ENCODE assay signal across 1 cellular context in genomic region chr1:21022279-21023040, GRCh38.
TF ChIP-seq lines count a peak whose summit lies in the region.

No MANE protein-coding gene starts in this region.

TF ChIP-seq in HepG2, 621 proteins besides CTCF, POLR2A, EP300 and RAD21 (continued from another document):
- TF ChIP-seq TRIM22 (IDR thresholded peaks at IDR 0.05) (no peak), ZFP36L1 (CRISPR knock-in tag; IDR thresholded peaks at IDR 0.05) (peak; percentile 33; the same call in 1 of the 2 replicates), MZF1 (CRISPR knock-in tag; IDR thresholded peaks at IDR 0.05; ENCODE audit: borderline replicate concordance) (no peak), FOXM1 (CRISPR knock-in tag; IDR thresholded peaks at IDR 0.05) (no peak), NR2F2 (IDR thresholded peaks at IDR 0.05; ENCODE audit: borderline replicate concordance, low read depth) (no peak), PHF21A (CRISPR knock-in tag; IDR thresholded peaks at IDR 0.05) (peak; percentile 43; the same call in 1 of the 2 replicates), KDM5A (IDR thresholded peaks at IDR 0.05; ENCODE audit: borderline replicate concordance, low read length) (no peak), PTBP1 (IDR thresholded peaks at IDR 0.05; ENCODE audit: low read depth, low read length, poor library complexity, severe bottlenecking) (no peak), FOXC1 (CRISPR knock-in tag; IDR thresholded peaks at IDR 0.05; ENCODE audit: borderline replicate concordance) (no peak), IKZF4 (CRISPR knock-in tag; IDR thresholded peaks at IDR 0.05; ENCODE audit: borderline replicate concordance, low read depth, not compliant biosample characterization) (no peak), CREB1 (IDR thresholded peaks at IDR 0.05) (peak; percentile 62; the same call in 1 of the 2 replicates), CREB1 (CRISPR knock-in tag; IDR thresholded peaks at IDR 0.05) (peak; percentile 87), JARID2 (CRISPR knock-in tag; IDR thresholded peaks at IDR 0.05; ENCODE audit: insufficient replicate concordance) (no peak), RXRB (CRISPR knock-in tag; IDR thresholded peaks at IDR 0.05; ENCODE audit: borderline replicate concordance) (peak; percentile 83), ZZZ3 (CRISPR knock-in tag; IDR thresholded peaks at IDR 0.05; ENCODE audit: borderline replicate concordance) (no peak), EZH2 (conservative IDR thresholded peaks at IDR 0.05; ENCODE audit: low read depth, low read length) (no peak), ZNF10 (CRISPR knock-in tag; IDR thresholded peaks at IDR 0.05; ENCODE audit: borderline replicate concordance, low read depth) (no peak), NFIC (IDR thresholded peaks at IDR 0.05; ENCODE audit: low read length) (peak; percentile 39; the same call in 1 of the 2 replicates), KLF6 (CRISPR knock-in tag; IDR thresholded peaks at IDR 0.05) (0 out of 2 replicates have a peak, but pooled peaks have one; percentile 40), RBAK (CRISPR knock-in tag; IDR thresholded peaks at IDR 0.05) (no peak), ZNF232 (CRISPR knock-in tag; IDR thresholded peaks at IDR 0.05; ENCODE audit: borderline replicate concordance) (peak; percentile 94; the same call in 1 of the 2 replicates), CHD2 (IDR thresholded peaks at IDR 0.05; ENCODE audit: low read depth, low read length) (no peak), POLR2AphosphoS5 (IDR thresholded peaks at IDR 0.05; ENCODE audit: low read depth, low read length) (peak; percentile 39; the same call in 1 of the 2 replicates), TBX3 (IDR thresholded peaks at IDR 0.05; ENCODE audit: borderline replicate concordance) (peak; percentile 51; the same call in 1 of the 2 replicates), ZNF205 (CRISPR knock-in tag; IDR thresholded peaks at IDR 0.05) (no peak), KLF13 (CRISPR knock-in tag; IDR thresholded peaks at IDR 0.05) (no peak), ARID2 (CRISPR knock-in tag; IDR thresholded peaks at IDR 0.05; ENCODE audit: borderline replicate concordance) (no peak), DMTF1 (CRISPR knock-in tag; IDR thresholded peaks at IDR 0.05) (no peak), BATF2 (CRISPR knock-in tag; IDR thresholded peaks at IDR 0.05) (no peak), ZNF326 (CRISPR knock-in tag; IDR thresholded peaks at IDR 0.05; ENCODE audit: borderline replicate concordance) (no peak), POLR2G (IDR thresholded peaks at IDR 0.05; ENCODE audit: low read depth, low read length) (no peak), TARDBP (CRISPR knock-in tag; IDR thresholded peaks at IDR 0.05) (no peak), FOXO4 (CRISPR knock-in tag; conservative IDR thresholded peaks at IDR 0.05) (no peak)
- TF ChIP-seq, protein P1, sequence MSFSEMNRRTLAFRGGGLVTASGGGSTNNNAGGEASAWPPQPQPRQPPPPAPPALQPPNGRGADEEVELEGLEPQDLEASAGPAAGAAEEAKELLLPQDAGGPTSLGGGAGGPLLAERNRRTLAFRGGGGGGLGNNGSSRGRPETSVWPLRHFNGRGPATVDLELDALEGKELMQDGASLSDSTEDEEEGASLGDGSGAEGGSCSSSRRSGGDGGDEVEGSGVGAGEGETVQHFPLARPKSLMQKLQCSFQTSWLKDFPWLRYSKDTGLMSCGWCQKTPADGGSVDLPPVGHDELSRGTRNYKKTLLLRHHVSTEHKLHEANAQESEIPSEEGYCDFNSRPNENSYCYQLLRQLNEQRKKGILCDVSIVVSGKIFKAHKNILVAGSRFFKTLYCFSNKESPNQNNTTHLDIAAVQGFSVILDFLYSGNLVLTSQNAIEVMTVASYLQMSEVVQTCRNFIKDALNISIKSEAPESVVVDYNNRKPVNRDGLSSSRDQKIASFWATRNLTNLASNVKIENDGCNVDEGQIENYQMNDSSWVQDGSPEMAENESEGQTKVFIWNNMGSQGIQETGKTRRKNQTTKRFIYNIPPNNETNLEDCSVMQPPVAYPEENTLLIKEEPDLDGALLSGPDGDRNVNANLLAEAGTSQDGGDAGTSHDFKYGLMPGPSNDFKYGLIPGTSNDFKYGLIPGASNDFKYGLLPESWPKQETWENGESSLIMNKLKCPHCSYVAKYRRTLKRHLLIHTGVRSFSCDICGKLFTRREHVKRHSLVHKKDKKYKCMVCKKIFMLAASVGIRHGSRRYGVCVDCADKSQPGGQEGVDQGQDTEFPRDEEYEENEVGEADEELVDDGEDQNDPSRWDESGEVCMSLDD (CRISPR knock-in tag; IDR thresholded peaks at IDR 0.05; ENCODE audit: borderline replicate concordance) = no peak
- TF ChIP-seq, protein P2, sequence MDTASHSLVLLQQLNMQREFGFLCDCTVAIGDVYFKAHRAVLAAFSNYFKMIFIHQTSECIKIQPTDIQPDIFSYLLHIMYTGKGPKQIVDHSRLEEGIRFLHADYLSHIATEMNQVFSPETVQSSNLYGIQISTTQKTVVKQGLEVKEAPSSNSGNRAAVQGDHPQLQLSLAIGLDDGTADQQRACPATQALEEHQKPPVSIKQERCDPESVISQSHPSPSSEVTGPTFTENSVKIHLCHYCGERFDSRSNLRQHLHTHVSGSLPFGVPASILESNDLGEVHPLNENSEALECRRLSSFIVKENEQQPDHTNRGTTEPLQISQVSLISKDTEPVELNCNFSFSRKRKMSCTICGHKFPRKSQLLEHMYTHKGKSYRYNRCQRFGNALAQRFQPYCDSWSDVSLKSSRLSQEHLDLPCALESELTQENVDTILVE (CRISPR knock-in tag; IDR thresholded peaks at IDR 0.05) = 0 out of 2 replicates have a peak, but pooled peaks have one; percentile 46
